35 cellular contexts compared by ENCODE assay signal in the genomic region with DNA sequence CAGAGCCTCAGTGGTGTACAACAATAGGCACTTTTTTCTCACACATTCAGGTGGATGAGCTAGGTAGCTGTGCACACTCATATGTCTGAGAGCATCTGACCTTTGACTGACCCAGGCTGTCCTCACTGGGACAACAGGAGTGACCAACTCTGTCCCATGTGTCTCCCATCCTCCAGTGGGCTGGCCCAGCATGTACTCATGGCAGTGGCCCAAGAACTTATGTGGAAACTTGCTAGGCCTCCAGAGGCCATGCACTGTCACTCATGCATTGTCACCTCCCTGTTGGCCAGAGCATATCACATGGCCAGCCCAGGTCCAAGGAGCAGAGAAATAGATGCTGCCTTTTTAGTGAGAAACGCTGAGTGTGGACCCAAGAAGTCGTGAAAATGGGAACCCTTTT.
"Had no signal": no experiment of that assay in that cellular context is flagged by ENCODE, and none has a peak within 500 bp of the region (broad histone marks: within the 10 kb centered on the region; RNA-seq: fewer than 3 reads in every experiment).

No MANE protein-coding gene starts in this region.

- H3K4me3 Mint-ChIP-seq: activated CD4-positive, alpha-beta memory T cell treated with anti-CD3 and anti-CD28 coated beads, Interleukin-2, amount 10 ng/mL, durations not matched to agents 7 days and 5 days; activated CD4-positive, alpha-beta T cell treated with anti-CD3 and anti-CD28 coated beads, Interleukin-2, amount 10 ng/mL, durations not matched to agents 24 days and 14 days; activated CD8-positive, alpha-beta memory T cell treated with anti-CD3 and anti-CD28 coated beads, Interleukin-2, amount 10 ng/mL, durations not matched to agents 7 days and 5 days; activated CD8-positive, alpha-beta T cell treated with anti-CD3 and anti-CD28 coated beads, Interleukin-2, amount 10 ng/mL, durations not matched to agents 7 days and 5 days; activated naive CD4-positive, alpha-beta T cell treated with anti-CD3 and anti-CD28 coated beads, Interleukin-2, amount 10 ng/mL, durations not matched to agents 7 days and 5 days; activated naive CD4-positive, alpha-beta T cell treated with anti-CD3 and anti-CD28 coated beads, Interleukin-2, amount 50 U/mL, for 24 hours; activated naive CD8-positive, alpha-beta T cell; activated naive CD8-positive, alpha-beta T cell treated with anti-CD3 and anti-CD28 coated beads, Interleukin-2, amount 10 ng/mL, durations not matched to agents 7 days and 5 days; activated naive CD8-positive, alpha-beta T cell treated with anti-CD3 and anti-CD28 coated beads, Interleukin-2, amount 50 U/mL, for 24 hours; activated T-cell treated with anti-CD3 and anti-CD28 coated beads, Interleukin-2, amount 50 U/mL, for 24 hours; brain; T-helper 1 cell treated with Interleukin-12 subunit alpha and Interleukin-12 subunit beta and Interleukin-4 antibody, amounts not matched to agents 30 μg/mL and 1 μg/mL, for 36 hours; T-helper 2 cell treated with Interferon-gamma antibody and Interleukin-4, amounts not matched to agents 5 μg/mL and 100 μg/mL, for 36 hours; WTC11 had no signal

- H3K4me1 Mint-ChIP-seq: activated CD4-positive, alpha-beta memory T cell treated with anti-CD3 and anti-CD28 coated beads, Interleukin-2, amount 10 ng/mL, durations not matched to agents 7 days and 5 days; activated CD4-positive, alpha-beta T cell treated with anti-CD3 and anti-CD28 coated beads, Interleukin-2, amount 10 ng/mL, durations not matched to agents 24 days and 14 days; activated CD8-positive, alpha-beta memory T cell treated with anti-CD3 and anti-CD28 coated beads, Interleukin-2, amount 10 ng/mL, durations not matched to agents 7 days and 5 days; activated naive CD4-positive, alpha-beta T cell treated with anti-CD3 and anti-CD28 coated beads, Interleukin-2, amount 10 ng/mL, durations not matched to agents 7 days and 5 days; activated naive CD4-positive, alpha-beta T cell treated with anti-CD3 and anti-CD28 coated beads, Interleukin-2, amount 50 U/mL, for 24 hours; activated naive CD8-positive, alpha-beta T cell treated with anti-CD3 and anti-CD28 coated beads, Interleukin-2, amount 10 ng/mL, durations not matched to agents 7 days and 5 days; activated naive CD8-positive, alpha-beta T cell treated with anti-CD3 and anti-CD28 coated beads, Interleukin-2, amount 50 U/mL, for 24 hours had no signal

- H3K4me1 ChIP-seq: ascending aorta had no signal

- H3K27me3 ChIP-seq: ascending aorta had no signal

- H3K9me3 Mint-ChIP-seq: activated CD4-positive, alpha-beta memory T cell treated with anti-CD3 and anti-CD28 coated beads, Interleukin-2, amount 10 ng/mL, durations not matched to agents 7 days and 5 days; activated CD4-positive, alpha-beta T cell treated with anti-CD3 and anti-CD28 coated beads, Interleukin-2, amount 10 ng/mL, durations not matched to agents 24 days and 14 days; activated naive CD4-positive, alpha-beta T cell treated with anti-CD3 and anti-CD28 coated beads, Interleukin-2, amount 10 ng/mL, durations not matched to agents 7 days and 5 days; activated naive CD4-positive, alpha-beta T cell treated with anti-CD3 and anti-CD28 coated beads, Interleukin-2, amount 50 U/mL, for 24 hours; activated naive CD8-positive, alpha-beta T cell treated with anti-CD3 and anti-CD28 coated beads, Interleukin-2, amount 10 ng/mL, durations not matched to agents 7 days and 5 days; activated naive CD8-positive, alpha-beta T cell treated with anti-CD3 and anti-CD28 coated beads, Interleukin-2, amount 50 U/mL, for 24 hours; activated T-cell treated with anti-CD3 and anti-CD28 coated beads, Interleukin-2, amount 50 U/mL, for 24 hours; activated T-helper 2 cell treated with anti-CD3 and anti-CD28 coated beads, Interferon-gamma antibody, Interleukin-2, Interleukin-4, amounts not matched to agents 10 μg/mL and 5 μg/mL and 100 μg/mL, durations not matched to agents 14 hours and 24 hours and 36 hours; brain; T-helper 1 cell treated with Interleukin-12 subunit alpha and Interleukin-12 subunit beta and Interleukin-4 antibody, amounts not matched to agents 30 μg/mL and 1 μg/mL, for 36 hours; T-helper 2 cell treated with Interferon-gamma antibody and Interleukin-4, amounts not matched to agents 5 μg/mL and 100 μg/mL, for 36 hours had no signal

- H3K27ac ChIP-seq: ascending aorta, WERI-Rb-1 had no signal

- H3K9me3 ChIP-seq: ascending aorta had no signal

- ATAC-seq: activated CD4-positive, CD25-positive, alpha-beta regulatory T cell treated with anti-CD3 and anti-CD28 coated beads, Interleukin-2, amount 50 U/mL, for 24 hours; activated CD8-positive, alpha-beta memory T cell treated with anti-CD3 and anti-CD28 coated beads, Interleukin-2, amount 10 ng/mL, durations not matched to agents 7 days and 5 days; activated CD8-positive, alpha-beta T cell treated with anti-CD3 and anti-CD28 coated beads, Interleukin-2, amount 10 ng/mL, durations not matched to agents 7 days and 5 days; activated naive CD8-positive, alpha-beta T cell treated with anti-CD3 and anti-CD28 coated beads, Interleukin-2, amount 50 U/mL, for 24 hours; WTC11 had no signal

- H3K36me3 Mint-ChIP-seq: activated CD8-positive, alpha-beta memory T cell treated with anti-CD3 and anti-CD28 coated beads, Interleukin-2, amount 10 ng/mL, durations not matched to agents 7 days and 5 days; activated naive CD4-positive, alpha-beta T cell treated with anti-CD3 and anti-CD28 coated beads, Interleukin-2, amount 10 ng/mL, durations not matched to agents 7 days and 5 days; activated naive CD4-positive, alpha-beta T cell treated with anti-CD3 and anti-CD28 coated beads, Interleukin-2, amount 50 U/mL, for 24 hours; activated naive CD8-positive, alpha-beta T cell; activated naive CD8-positive, alpha-beta T cell treated with anti-CD3 and anti-CD28 coated beads, Interleukin-2, amount 10 ng/mL, durations not matched to agents 7 days and 5 days; brain had no signal

- DNase-seq: activated CD4-positive, alpha-beta memory T cell treated with anti-CD3 and anti-CD28 coated beads, Interleukin-2, amount 10 ng/mL, durations not matched to agents 7 days and 5 days; activated CD4-positive, alpha-beta T cell treated with anti-CD3 and anti-CD28 coated beads for 1 hour; activated CD4-positive, alpha-beta T cell treated with anti-CD3 and anti-CD28 coated beads for 4 hours; activated CD4-positive, alpha-beta T cell treated with anti-CD3 and anti-CD28 coated beads, Interleukin-2, amount 10 ng/mL, durations not matched to agents 24 days and 14 days; activated CD4-positive, alpha-beta T cell treated with anti-CD3 and anti-CD28 coated beads, Interleukin-2, amount 50 U/mL, for 48 hours; activated CD4-positive, CD25-positive, alpha-beta regulatory T cell; activated CD8-positive, alpha-beta memory T cell treated with anti-CD3 and anti-CD28 coated beads for 24 hours; activated CD8-positive, alpha-beta memory T cell treated with anti-CD3 and anti-CD28 coated beads, Interleukin-2, amount 10 ng/mL, durations not matched to agents 7 days and 5 days; activated CD8-positive, alpha-beta memory T cell treated with anti-CD3 and anti-CD28 coated beads, Interleukin-2, amount 50 U/mL, for 48 hours; activated CD8-positive, alpha-beta T cell treated with anti-CD3 and anti-CD28 coated beads, Interleukin-2, amount 10 ng/mL, durations not matched to agents 7 days and 5 days; activated effector memory CD4-positive, alpha-beta T cell treated with Interleukin-2 at 50 U/mL for 16 hours; activated gamma-delta T cell; activated naive CD4-positive, alpha-beta T cell treated with anti-CD3 and anti-CD28 coated beads, Interleukin-2, amount 10 ng/mL, durations not matched to agents 7 days and 5 days; activated naive CD4-positive, alpha-beta T cell treated with Interleukin-2 at 50 U/mL for 16 hours; activated naive CD8-positive, alpha-beta T cell treated with anti-CD3 and anti-CD28 coated beads, Interleukin-2, amount 10 ng/mL, durations not matched to agents 7 days and 5 days; activated naive CD8-positive, alpha-beta T cell treated with anti-CD3 and anti-CD28 coated beads, Interleukin-2, amount 50 U/mL, for 24 hours; activated T-cell treated with anti-CD3 and anti-CD28 coated beads, Interleukin-2, amount 50 U/mL, for 24 hours; activated T-cell treated with anti-CD3 and anti-CD28 coated beads, Interleukin-2, amount 50 U/mL, for 48 hours; amygdala; anterior cingulate cortex; central memory CD4-positive, alpha-beta T cell; SW 1271; T-helper 1 cell; T-helper 2 cell; T-helper 9 cell; WERI-Rb-1 had no signal

- H3K27me3 Mint-ChIP-seq: activated CD4-positive, alpha-beta memory T cell treated with anti-CD3 and anti-CD28 coated beads, Interleukin-2, amount 10 ng/mL, durations not matched to agents 7 days and 5 days; activated CD4-positive, alpha-beta T cell treated with anti-CD3 and anti-CD28 coated beads, Interleukin-2, amount 10 ng/mL, durations not matched to agents 24 days and 14 days; activated CD8-positive, alpha-beta memory T cell treated with anti-CD3 and anti-CD28 coated beads, Interleukin-2, amount 10 ng/mL, durations not matched to agents 7 days and 5 days; activated naive CD4-positive, alpha-beta T cell treated with anti-CD3 and anti-CD28 coated beads, Interleukin-2, amount 10 ng/mL, durations not matched to agents 7 days and 5 days; activated naive CD8-positive, alpha-beta T cell treated with anti-CD3 and anti-CD28 coated beads, Interleukin-2, amount 10 ng/mL, durations not matched to agents 7 days and 5 days had no signal

- H3K36me3 ChIP-seq: ascending aorta, WERI-Rb-1 had no signal

- H3K4me3 ChIP-seq: ascending aorta had no signal

- H3K27ac Mint-ChIP-seq: activated CD4-positive, alpha-beta memory T cell treated with anti-CD3 and anti-CD28 coated beads, Interleukin-2, amount 10 ng/mL, durations not matched to agents 7 days and 5 days; activated CD4-positive, alpha-beta T cell treated with anti-CD3 and anti-CD28 coated beads, Interleukin-2, amount 10 ng/mL, durations not matched to agents 24 days and 14 days; activated CD8-positive, alpha-beta memory T cell treated with anti-CD3 and anti-CD28 coated beads, Interleukin-2, amount 10 ng/mL, durations not matched to agents 7 days and 5 days; activated CD8-positive, alpha-beta T cell treated with anti-CD3 and anti-CD28 coated beads, Interleukin-2, amount 10 ng/mL, durations not matched to agents 7 days and 5 days; activated naive CD4-positive, alpha-beta T cell treated with anti-CD3 and anti-CD28 coated beads, Interleukin-2, amount 10 ng/mL, durations not matched to agents 7 days and 5 days; activated naive CD4-positive, alpha-beta T cell treated with anti-CD3 and anti-CD28 coated beads, Interleukin-2, amount 50 U/mL, for 24 hours; activated naive CD8-positive, alpha-beta T cell; activated naive CD8-positive, alpha-beta T cell treated with anti-CD3 and anti-CD28 coated beads, Interleukin-2, amount 10 ng/mL, durations not matched to agents 7 days and 5 days; activated naive CD8-positive, alpha-beta T cell treated with anti-CD3 and anti-CD28 coated beads, Interleukin-2, amount 50 U/mL, for 24 hours; activated T-cell treated with anti-CD3 and anti-CD28 coated beads, Interleukin-2, amount 50 U/mL, for 24 hours; activated T-helper 2 cell treated with anti-CD3 and anti-CD28 coated beads, Interferon-gamma antibody, Interleukin-2, Interleukin-4, amounts not matched to agents 10 μg/mL and 5 μg/mL and 100 μg/mL, durations not matched to agents 14 hours and 24 hours and 36 hours; T-helper 1 cell treated with Interleukin-12 subunit alpha and Interleukin-12 subunit beta and Interleukin-4 antibody, amounts not matched to agents 30 μg/mL and 1 μg/mL, for 36 hours; T-helper 2 cell treated with Interferon-gamma antibody and Interleukin-4, amounts not matched to agents 5 μg/mL and 100 μg/mL, for 36 hours; WTC11 had no signal
